ENCODE assay signal across 12 cellular contexts in genomic region chr14:97185186-97185585, GRCh38.
DNase-seq lines count a peak whose midpoint lies in the region; TF ChIP-seq lines count a peak whose summit lies in the region.
"Had no signal": no experiment of that assay in that cellular context is flagged by ENCODE, and none has a peak within 500 bp of the region (broad histone marks: within the 10 kb centered on the region; RNA-seq: fewer than 3 reads in every experiment).

No MANE protein-coding gene starts in this region.

- peak; percentile 20; the same call in 1 of the 2 replicates for TF ChIP-seq CTCF in MM.1S (IDR thresholded peaks at IDR 0.05; ENCODE audit: low read length)
- peak; percentile 32 for TF ChIP-seq CTCF in astrocyte of the spinal cord (IDR thresholded peaks at IDR 0.05; ENCODE audit: low read depth, low read length)
- TF ChIP-seq CTCF in progenitor cell of endocrine pancreas (IDR thresholded peaks at IDR 0.05; ENCODE audit: unreplicated experiment), result peak; percentile 62

- H2AFZ ChIP-seq in MM.1S (ENCODE audit: low read length), result no peak overlapping the region

- H3K4me3 ChIP-seq in MM.1S (ENCODE audit: low read length) (no peak overlapping the region), astrocyte of the spinal cord (ENCODE audit: low read depth, low read length) (no peak overlapping the region)
- H3K4me3 ChIP-seq: HAP-1 had no signal

- no peaks in the 10 kb centered on the region for H3F3A ChIP-seq in MM.1S (ENCODE audit: insufficient read depth, low read length)

- no peaks in the 10 kb centered on the region for H3K27me3 ChIP-seq in MM.1S (replicated peaks; ENCODE audit: insufficient read depth, low read length)

- no peaks in the 10 kb centered on the region for H3K9me2 ChIP-seq in MM.1S (replicated peaks; ENCODE audit: insufficient read depth, low read length)

- no peak overlapping the region for H3K9ac ChIP-seq in MM.1S (ENCODE audit: low read length)

- H3K27ac Mint-ChIP-seq in progenitor cell of endocrine pancreas, result no peak overlapping the region
- H3K27ac Mint-ChIP-seq: activated CD8-positive, alpha-beta memory T cell treated with anti-CD3 and anti-CD28 coated beads, Interleukin-2, amount 10 ng/mL, durations not matched to agents 7 days and 5 days had no signal

- DNase-seq in activated CD4-positive, alpha-beta T cell treated with anti-CD3 and anti-CD28 coated beads for 48 hours, result peak; percentile 18
- no peak for DNase-seq in activated CD4-positive, alpha-beta T cell treated with anti-CD3 and anti-CD28 coated beads, Interleukin-2, amount 50 U/mL, for 1 hour
- DNase-seq in MM.1S, result no peak
- peak; percentile 5 for DNase-seq in astrocyte of the spinal cord (ENCODE audit: low read depth, low spot score)
- no peak for DNase-seq in progenitor cell of endocrine pancreas (ENCODE audit: low spot score, unreplicated experiment)
- no peak for DNase-seq in SKM-1 (lab: John Stamatoyannopoulos, UW; ENCODE audit: unreplicated experiment)
- no peak for DNase-seq in SW 1271 (lab: John Stamatoyannopoulos, UW)
- no peak for DNase-seq in activated naive CD4-positive, alpha-beta T cell (lab: John Stamatoyannopoulos, UW)
- DNase-seq: activated CD8-positive, alpha-beta memory T cell treated with anti-CD3 and anti-CD28 coated beads, Interleukin-2, amount 10 ng/mL, durations not matched to agents 7 days and 5 days; DMS153; NCI-H187 had no signal

- no peaks in the 10 kb centered on the region for H3K79me2 ChIP-seq in MM.1S (ENCODE audit: low read length)

- H3K27ac ChIP-seq in MM.1S (ENCODE audit: low read length), result no peak overlapping the region

- no peaks in the 10 kb centered on the region for H3K9me3 ChIP-seq in MM.1S (replicated peaks; ENCODE audit: insufficient read depth, low read length)
- H3K9me3 ChIP-seq: HAP-1 had no signal

- H3K36me3 ChIP-seq in MM.1S (replicated peaks; ENCODE audit: insufficient read depth, low read length), result no peaks in the 10 kb centered on the region
- H3K36me3 ChIP-seq: HAP-1 had no signal

- H3K9me3 Mint-ChIP-seq in progenitor cell of endocrine pancreas (ENCODE audit: low read depth), result peaks cover 5% of the 10 kb centered on the region

- no peaks in the 10 kb centered on the region for H3K4me1 ChIP-seq in MM.1S (ENCODE audit: low read length)
- H3K4me1 ChIP-seq: HAP-1 had no signal

- in situ Hi-C loops in astrocyte of the spinal cord (cut with HindIII; ENCODE audit: low sequenced_read_pairs), result no loop called here

- no peak overlapping the region for H3K4me3 Mint-ChIP-seq in progenitor cell of endocrine pancreas (ENCODE audit: low read depth)
- H3K4me3 Mint-ChIP-seq: activated CD8-positive, alpha-beta memory T cell treated with anti-CD3 and anti-CD28 coated beads, Interleukin-2, amount 10 ng/mL, durations not matched to agents 7 days and 5 days had no signal

- H3K36me3 Mint-ChIP-seq in progenitor cell of endocrine pancreas (ENCODE audit: insufficient read depth), result no peaks in the 10 kb centered on the region

- H3K4me2 ChIP-seq in MM.1S (ENCODE audit: low read depth, low read length), result no peak overlapping the region

- H3K4me1 Mint-ChIP-seq in progenitor cell of endocrine pancreas (ENCODE audit: low read depth), result no peaks in the 10 kb centered on the region

- no peaks in the 10 kb centered on the region for H4K20me1 ChIP-seq in MM.1S (ENCODE audit: insufficient read depth, low read length)

- H3K27me3 Mint-ChIP-seq in progenitor cell of endocrine pancreas, result peaks cover 32% of the 10 kb centered on the region

Comparison
In these comparisons a context has a peak if more than half of its experiments do, and no peak if none do; other contexts are left out.
1. DNase-seq: peak in activated CD4-positive, alpha-beta T cell treated with anti-CD3 and anti-CD28 coated beads for 48 hours (single experiment) and astrocyte of the spinal cord (single experiment); none in activated CD4-positive, alpha-beta T cell treated with anti-CD3 and anti-CD28 coated beads, Interleukin-2, amount 50 U/mL, for 1 hour (single experiment), MM.1S (single experiment), progenitor cell of endocrine pancreas (single experiment), SKM-1 (single experiment), SW 1271 (0 of 2) and activated naive CD4-positive, alpha-beta T cell (0 of 4).
2. Peak in every context shown above with its lines, with median percentiles within 50 percentile points of each other: CTCF ChIP-seq.